ENCODE assay signal across 8 cellular contexts in genomic region chr14:69133206-69134125, GRCh38. TPM values are rescaled to one million over a fixed set of nuclear protein-coding genes. Genes with fewer than 3 reads are reported as not detected.
DNase-seq lines count a peak whose midpoint lies in the region; ATAC-seq and TF ChIP-seq lines count a peak whose summit lies in the region.

No MANE protein-coding gene starts in this region.

- H3K4me1 Mint-ChIP-seq in CD4-positive, CD25-positive, alpha-beta regulatory T cell = peaks cover 18 to 79% (median 53%) of the 10 kb centered on the region in 4 donors
- H3K4me1 Mint-ChIP-seq in stimulated activated naive B cell treated with anti-CD40 and anti-IgM and Interleukin-4, amounts not matched to agents 10 μg/mL and 1 μg/mL and 100 μg/mL, for 72 hours = peaks cover 27 to 66% of the 10 kb centered on the region in 2 donors

- peak overlapping the region; percentile 66 to 85 (median 81) for H3K27ac Mint-ChIP-seq in CD4-positive, CD25-positive, alpha-beta regulatory T cell
- H3K27ac Mint-ChIP-seq in stimulated activated naive B cell treated with anti-CD40 and anti-IgM and Interleukin-4, amounts not matched to agents 10 μg/mL and 1 μg/mL and 100 μg/mL, for 72 hours = no peak overlapping the region

- no peak for ATAC-seq in CD4-positive, CD25-positive, alpha-beta regulatory T cell (ENCODE audit: low read depth in 2 of 2)
- ATAC-seq in lower lobe of right lung (peak; percentile 48 to 80), HG03439 (IDR thresholded peaks at IDR 0.05; ENCODE audit: unreplicated experiment) (no peak)
- no peak for ATAC-seq in stimulated activated naive B cell treated with anti-CD40 and anti-IgM and Interleukin-4, amounts not matched to agents 10 μg/mL and 1 μg/mL and 100 μg/mL, for 72 hours (replicated peaks)

- TF ChIP-seq CTCF in lower lobe of right lung (IDR thresholded peaks at IDR 0.05) = no peak

- H3K4me3 ChIP-seq in CD4-positive, CD25-positive, alpha-beta regulatory T cell (ENCODE audit: low read depth, low read length) = no peak overlapping the region
- no peak overlapping the region for H3K4me3 ChIP-seq in lower lobe of right lung

- H3K4me3 Mint-ChIP-seq in CD4-positive, CD25-positive, alpha-beta regulatory T cell = peak overlapping the region in 1 of 4 donors; percentile 14
- H3K4me3 Mint-ChIP-seq in stimulated activated naive B cell treated with anti-CD40 and anti-IgM and Interleukin-4, amounts not matched to agents 10 μg/mL and 1 μg/mL and 100 μg/mL, for 72 hours = no peak overlapping the region

- H3K4me1 ChIP-seq in CD4-positive, CD25-positive, alpha-beta regulatory T cell (ENCODE audit: control insufficient read depth, insufficient read depth, low read length, poor library complexity, severe bottlenecking) = peaks cover 18% of the 10 kb centered on the region
- peaks cover 66% of the 10 kb centered on the region for H3K4me1 ChIP-seq in lower lobe of right lung

- intact Hi-C loops in lower lobe of right lung (cut with DNase I) = no loop called here

- H3K36me3 Mint-ChIP-seq in CD4-positive, CD25-positive, alpha-beta regulatory T cell = peaks cover 8% of the 10 kb centered on the region
- H3K36me3 Mint-ChIP-seq in stimulated activated naive B cell treated with anti-CD40 and anti-IgM and Interleukin-4, amounts not matched to agents 10 μg/mL and 1 μg/mL and 100 μg/mL, for 72 hours = peaks cover 0 to 4% of the 10 kb centered on the region in 2 donors

- H3K9me3 ChIP-seq in CD4-positive, CD25-positive, alpha-beta regulatory T cell (ENCODE audit: control insufficient read depth in 2 of 2, low read length in 2 of 2) = no peaks in the 10 kb centered on the region
- H3K9me3 ChIP-seq in lower lobe of right lung = no peaks in the 10 kb centered on the region

- peaks cover under 1% of the 10 kb centered on the region for H3K36me3 ChIP-seq in CD4-positive, CD25-positive, alpha-beta regulatory T cell (ENCODE audit: control insufficient read depth, insufficient read depth, low read length)
- no peaks in the 10 kb centered on the region for H3K36me3 ChIP-seq in lower lobe of right lung

- H3K27ac ChIP-seq in CD4-positive, CD25-positive, alpha-beta regulatory T cell (ENCODE audit: insufficient read depth, low read length, poor library complexity, severe bottlenecking) = no peak overlapping the region
- H3K27ac ChIP-seq in lower lobe of right lung = no peak overlapping the region

- no peak for DNase-seq in CD4-positive, CD25-positive, alpha-beta regulatory T cell
- DNase-seq in KBM-7 (peak; percentile 52), amniotic stem cell (lab: John Stamatoyannopoulos, UW) (peak; percentile 72), lower lobe of right lung (no peak), mesenteric fat pad (ENCODE audit: low spot score) (no peak), NCI-H1092 (lab: John Stamatoyannopoulos, UW) (no peak)
- DNase-seq in stimulated activated naive B cell treated with anti-CD40 and anti-IgM and Interleukin-4, amounts not matched to agents 10 μg/mL and 1 μg/mL and 100 μg/mL, for 72 hours = no peak

- no peaks in the 10 kb centered on the region for H3K9me3 Mint-ChIP-seq in CD4-positive, CD25-positive, alpha-beta regulatory T cell
- no peaks in the 10 kb centered on the region for H3K9me3 Mint-ChIP-seq in stimulated activated naive B cell treated with anti-CD40 and anti-IgM and Interleukin-4, amounts not matched to agents 10 μg/mL and 1 μg/mL and 100 μg/mL, for 72 hours

- in situ Hi-C loops in KBM-7 (cut with MboI; ENCODE audit: low pct_unique_long_range_greater_than_20kb, low sequenced_read_pairs) = no loop called here

- H3K27me3 Mint-ChIP-seq in CD4-positive, CD25-positive, alpha-beta regulatory T cell = no peaks in the 10 kb centered on the region
- H3K27me3 Mint-ChIP-seq in stimulated activated naive B cell treated with anti-CD40 and anti-IgM and Interleukin-4, amounts not matched to agents 10 μg/mL and 1 μg/mL and 100 μg/mL, for 72 hours = no peaks in the 10 kb centered on the region

- H3K27me3 ChIP-seq in CD4-positive, CD25-positive, alpha-beta regulatory T cell (ENCODE audit: control insufficient read depth, insufficient read depth, low read length) = no peaks in the 10 kb centered on the region
- H3K27me3 ChIP-seq in lower lobe of right lung (ENCODE audit: low read depth) = no peaks in the 10 kb centered on the region

RNA-seq across cellular contexts. Expression of gene DCAF5, which starts 19.5 kb away (rescaled TPM):
- 56.9 TPM for total RNA-seq in CD4-positive, CD25-positive, alpha-beta regulatory T cell
- polyA plus RNA-seq in CD4-positive, CD25-positive, alpha-beta regulatory T cell = 10 to 100 TPM; 43.9 to 56.2 (median 52.4) TPM
- total RNA-seq in lower lobe of right lung (54.5 TPM), mesenteric fat pad (63.3 TPM)

RNA-seq across cellular contexts. Expression of gene EXD2, which starts 57.8 kb away (rescaled TPM):
- 5.3 TPM for total RNA-seq in CD4-positive, CD25-positive, alpha-beta regulatory T cell
- 1 to 10 TPM; 4.2 to 7.9 (median 6.5) TPM for polyA plus RNA-seq in CD4-positive, CD25-positive, alpha-beta regulatory T cell
- total RNA-seq in lower lobe of right lung (23.7 TPM), mesenteric fat pad (27.5 TPM)

Comparison
In these comparisons a context has a peak if more than half of its experiments do, and no peak if none do; other contexts are left out.
1. ATAC-seq: peak in lower lobe of right lung (2 of 2); none in CD4-positive, CD25-positive, alpha-beta regulatory T cell (0 of 2), stimulated activated naive B cell treated with anti-CD40 and anti-IgM and Interleukin-4, amounts not matched to agents 10 μg/mL and 1 μg/mL and 100 μg/mL, for 72 hours (0 of 2) and HG03439 (single experiment).
2. DNase-seq: peak in KBM-7 (single experiment) and amniotic stem cell (single experiment); none in CD4-positive, CD25-positive, alpha-beta regulatory T cell (0 of 3), lower lobe of right lung (single experiment), mesenteric fat pad (single experiment), stimulated activated naive B cell treated with anti-CD40 and anti-IgM and Interleukin-4, amounts not matched to agents 10 μg/mL and 1 μg/mL and 100 μg/mL, for 72 hours (single experiment) and NCI-H1092 (single experiment).